ENCODE assay signal across 14 cellular contexts in the genomic region with DNA sequence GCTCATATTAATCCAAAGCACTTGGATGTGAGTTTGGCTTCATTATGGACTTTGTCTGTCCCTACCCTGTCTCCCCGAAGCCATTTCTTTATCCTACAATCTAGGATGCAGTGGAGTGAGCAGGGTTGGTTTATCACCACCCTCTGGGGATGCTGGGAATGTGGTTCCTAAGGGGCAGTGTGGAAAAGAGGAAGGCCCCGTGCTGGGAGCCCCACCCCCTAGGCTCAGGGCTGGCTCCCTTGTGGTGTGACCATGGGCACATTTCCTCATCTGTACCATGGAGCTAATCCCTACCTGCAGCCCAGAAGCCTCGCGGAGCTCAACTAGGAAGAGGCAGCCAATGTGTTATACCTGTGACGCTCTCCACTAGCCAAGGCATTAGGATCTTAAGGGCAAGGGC.
"Had no signal": no experiment of that assay in that cellular context is flagged by ENCODE, and none has a peak within 500 bp of the region (broad histone marks: within the 10 kb centered on the region; RNA-seq: fewer than 3 reads in every experiment).

No MANE protein-coding gene starts in this region.

- H3K27me3 Mint-ChIP-seq: brain had no signal

- H3K27ac ChIP-seq: heart left ventricle, left ventricle myocardium inferior, neutrophil, skin epidermis, tibial nerve, vagina had no signal

- H3K4me3 ChIP-seq: heart left ventricle, left ventricle myocardium inferior, skin epidermis, tibial nerve, vagina had no signal

- H3K9me3 ChIP-seq: heart left ventricle, left ventricle myocardium inferior, neutrophil, tibial nerve, vagina had no signal

- H3K4me3 Mint-ChIP-seq: activated naive CD8-positive, alpha-beta T cell; memory B cell had no signal

- H3K36me3 Mint-ChIP-seq: activated naive CD8-positive, alpha-beta T cell; memory B cell had no signal

- H3K4me1 Mint-ChIP-seq: memory B cell had no signal

- H3K9me3 Mint-ChIP-seq: memory B cell had no signal

- H3K36me3 ChIP-seq: left ventricle myocardium inferior, neutrophil, tibial nerve, vagina had no signal

- H3K27ac Mint-ChIP-seq: activated naive CD8-positive, alpha-beta T cell; memory B cell had no signal

- DNase-seq: activated CD4-positive, alpha-beta T cell treated with anti-CD3 and anti-CD28 coated beads, Interleukin-2, amount 50 U/mL, for 48 hours; activated gamma-delta T cell; activated T-cell treated with anti-CD3 and anti-CD28 coated beads, Interleukin-2, amount 50 U/mL, for 48 hours; heart left ventricle; kidney; left ventricle myocardium inferior had no signal

- ATAC-seq: activated CD4-positive, CD25-positive, alpha-beta regulatory T cell treated with anti-CD3 and anti-CD28 coated beads, Interleukin-2, amount 50 U/mL, for 24 hours had no signal
